In genomic region chr19:5957132-5957531, GRCh38 we compare ENCODE assay signal across 2 cellular contexts.
TF ChIP-seq lines count a peak whose summit lies in the region.

No MANE protein-coding gene starts in this region.

TF ChIP-seq in IMR-90, 13 proteins besides CTCF, POLR2A, EP300 and RAD21:
- TF ChIP-seq CHD1 (IDR thresholded peaks at IDR 0.05; ENCODE audit: low read depth, low read length): no peak
- TF ChIP-seq RFX5 (IDR thresholded peaks at IDR 0.05; ENCODE audit: low read depth, low read length): no peak
- peak; percentile 49; the same call in 1 of the 2 replicates for TF ChIP-seq CEBPB (IDR thresholded peaks at IDR 0.05; ENCODE audit: low read depth, low read length)

TF ChIP-seq in SK-N-SH, 30 proteins besides CTCF, POLR2A, EP300 and RAD21:
- TF ChIP-seq FOXM1 (IDR thresholded peaks at IDR 0.05; ENCODE audit: low read depth) (no peak), TAF1 (IDR thresholded peaks at IDR 0.05; ENCODE audit: borderline replicate concordance, low read depth, low read length) (no peak), FOSL2 (IDR thresholded peaks at IDR 0.05; ENCODE audit: borderline replicate concordance, low read depth) (no peak), ZBTB33 (IDR thresholded peaks at IDR 0.05; ENCODE audit: borderline replicate concordance, low read depth) (no peak), JUND (IDR thresholded peaks at IDR 0.05) (no peak)
